Comparison of ENCODE assay signal across 1 cellular context in genomic region chr1:160428655-160429054, GRCh38.
TF ChIP-seq lines count a peak whose summit lies in the region.

No MANE protein-coding gene starts in this region.

TF ChIP-seq in GM12878, 131 proteins besides CTCF, POLR2A, EP300 and RAD21 (continued from another document):
- TF ChIP-seq NKRF (conservative IDR thresholded peaks at IDR 0.05): no peak
- peak; percentile 48; the same call in 1 of the 2 replicates for TF ChIP-seq GABPA (IDR thresholded peaks at IDR 0.05; ENCODE audit: low read depth)
- no peak for TF ChIP-seq PRDM15 (CRISPR knock-in tag; IDR thresholded peaks at IDR 0.05)
- TF ChIP-seq CUX1 (IDR thresholded peaks at IDR 0.05; ENCODE audit: insufficient replicate concordance, low read depth, low read length): no peak
- TF ChIP-seq SRF (IDR thresholded peaks at IDR 0.05; ENCODE audit: low read depth in 2 of 2, low read length in 2 of 2): no peak
- TF ChIP-seq NFIC (IDR thresholded peaks at IDR 0.05; ENCODE audit: low read depth, low read length): peak; percentile 64; the same call in 1 of the 2 replicates
- TF ChIP-seq IRF4 (IDR thresholded peaks at IDR 0.05; ENCODE audit: low read depth, low read length): peak; percentile 49; the same call in 1 of the 2 replicates
- TF ChIP-seq SPI1 (IDR thresholded peaks at IDR 0.05; ENCODE audit: borderline replicate concordance, insufficient read depth, low read depth, low read length): 0 out of 2 replicates have a peak, but pooled peaks have one; percentile 10
- TF ChIP-seq CBX5 (IDR thresholded peaks at IDR 0.05; ENCODE audit: low read depth): 0 out of 2 replicates have a peak, but pooled peaks have one; percentile 38
- no peak for TF ChIP-seq PAX8 (IDR thresholded peaks at IDR 0.05)
- no peak for TF ChIP-seq IRF3 (IDR thresholded peaks at IDR 0.05)
- TF ChIP-seq CBFB (IDR thresholded peaks at IDR 0.05; ENCODE audit: low read depth): peak; percentile 39; the same call in 1 of the 2 replicates
- 0 out of 2 replicates have a peak, but pooled peaks have one; percentile 41 for TF ChIP-seq CREM (IDR thresholded peaks at IDR 0.05; ENCODE audit: low read depth)
- no peak for TF ChIP-seq MTA2 (IDR thresholded peaks at IDR 0.05; ENCODE audit: low read depth)
- TF ChIP-seq EGR1 (IDR thresholded peaks at IDR 0.05; ENCODE audit: borderline replicate concordance in 1 of 2, low read depth in 2 of 2, low read length in 2 of 2): no peak
